ENCODE assay signal across 30 cellular contexts in the genomic region with DNA sequence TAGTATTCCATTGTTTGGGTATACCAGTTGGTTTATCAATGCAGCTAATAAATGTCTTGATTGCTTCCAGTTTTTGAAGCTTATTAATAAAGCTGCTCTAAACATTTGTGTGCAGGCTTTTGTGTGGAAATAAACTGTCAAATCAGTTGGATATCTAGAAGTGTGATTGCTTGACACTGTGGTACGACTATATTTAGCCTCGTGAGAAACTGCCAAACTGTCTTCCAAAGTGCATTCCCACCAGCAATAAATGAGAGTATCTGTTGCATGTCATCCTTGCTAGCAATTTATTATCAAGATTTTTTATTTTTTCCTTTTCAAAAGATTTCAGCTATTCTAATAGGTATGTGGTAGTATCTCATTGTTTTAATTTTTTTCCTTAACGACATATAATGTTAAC. TPM values are rescaled to one million over a fixed set of nuclear protein-coding genes. Genes with fewer than 3 reads are reported as not detected.
"Had no signal": no experiment of that assay in that cellular context is flagged by ENCODE, and none has a peak within 500 bp of the region (broad histone marks: within the 10 kb centered on the region; RNA-seq: fewer than 3 reads in every experiment).

No MANE protein-coding gene starts in this region.

- H3K27me3 ChIP-seq: stomach, suprapubic skin, testis, thyroid gland, tibial artery, tibial nerve, transverse colon, upper lobe of left lung, upper lobe of right lung, uterus, vagina had no signal

- H3K4me1 ChIP-seq: stomach, suprapubic skin, testis, tibial artery, tibial nerve, transverse colon, upper lobe of left lung, upper lobe of right lung, uterus, vagina had no signal

- H3K4me3 ChIP-seq: stomach, suprapubic skin, testis, thoracic aorta, thyroid gland, tibial artery, tibial nerve, transverse colon, upper lobe of left lung, upper lobe of right lung, uterus, vagina had no signal

- H3K36me3 ChIP-seq: stomach, suprapubic skin, thoracic aorta, thyroid gland, tibial artery, tibial nerve, transverse colon, upper lobe of left lung, upper lobe of right lung, uterus, vagina had no signal

- H3K9me3 ChIP-seq: stomach, suprapubic skin, testis, thoracic aorta, thyroid gland, tibial artery, tibial nerve, transverse colon, upper lobe of left lung, upper lobe of right lung, uterus, vagina had no signal

- DNase-seq: stimulated activated CD4-positive, alpha-beta T cell treated with anti-CD3 and anti-CD28 coated beads, Interleukin-2, amount 100 ng/mL, for 48 hours; stimulated activated CD4-positive, alpha-beta T cell treated with anti-CD3 and anti-CD28 coated beads, Interleukin-4, amount 100 ng/mL, for 1 hour; stimulated activated CD4-positive, alpha-beta T cell treated with anti-CD3 and anti-CD28 coated beads, Interleukin-4, amount 100 ng/mL, for 24 hours; stimulated activated CD4-positive, alpha-beta T cell treated with anti-CD3 and anti-CD28 coated beads, Interleukin-4, amount 100 ng/mL, for 4 hours; stimulated activated CD8-positive, alpha-beta memory T cell treated with anti-CD3 and anti-CD28 coated beads, Interleukin-4, amount 100 ng/mL, for 48 hours; stimulated activated naive B cell treated with anti-CD40 and anti-IgM and Interleukin-4, amounts not matched to agents 10 μg/mL and 1 μg/mL and 100 μg/mL, for 72 hours; stimulated activated naive CD4-positive, alpha-beta T cell; stimulated activated naive CD4-positive, alpha-beta T cell treated with Interleukin-2 at 50 U/mL for 16 hours; stimulated activated naive CD8-positive, alpha-beta T cell treated with anti-CD3 and anti-CD28 coated beads, Interleukin-15, amount 100 ng/mL, for 72 hours; stimulated activated naive CD8-positive, alpha-beta T cell treated with anti-CD3 and anti-CD28 coated beads, Interleukin-15, Interleukin-2, amounts not matched to agents 100 U/mL and 50 U/mL, for 24 hours; stomach; substantia nigra; testis; thyroid gland; tibial artery; transverse colon; trophoblast cell; upper lobe of left lung; upper lobe of right lung; uterus had no signal

- H3K27ac ChIP-seq: stomach, suprapubic skin, testis, thoracic aorta, thyroid gland, tibial artery, tibial nerve, transverse colon, upper lobe of left lung, upper lobe of right lung, uterus, vagina had no signal

- ATAC-seq: stimulated activated effector memory CD8-positive, alpha-beta T cell treated with anti-CD3 and anti-CD28 coated beads, Interleukin-12 subunit alpha, Interleukin-12 subunit beta, amount 100 ng/mL, for 72 hours; stimulated activated memory B cell treated with anti-CD40 and anti-IgM and Interleukin-4, amounts not matched to agents 10 μg/mL and 1 μg/mL and 100 μg/mL, for 72 hours; stimulated activated naive B cell treated with anti-CD40 and anti-IgM and Interleukin-4, amounts not matched to agents 10 μg/mL and 1 μg/mL and 100 μg/mL, for 72 hours; stimulated activated naive CD8-positive, alpha-beta T cell treated with anti-CD3 and anti-CD28 coated beads, Interleukin-15, amount 100 ng/mL, for 72 hours; stimulated activated naive CD8-positive, alpha-beta T cell treated with anti-CD3 and anti-CD28 coated beads, Interleukin-15, Interleukin-2, amounts not matched to agents 100 U/mL and 50 U/mL, for 24 hours; upper lobe of right lung had no signal

RNA-seq across cellular contexts. Expression of a gene that starts 37.5 kb away (rescaled TPM):
- total RNA-seq: subcutaneous adipose tissue, suprapubic skin, temporal lobe, thoracic aorta, tibial nerve, transverse colon, ureter, urinary bladder, uterus, vagina had no signal
- polyA plus RNA-seq: stomach, urinary bladder had no signal
